ENCODE assay signal across 1 cellular context in genomic region chr21:34994646-34995631, GRCh38.
A peak's percentile ranks its signal among the peaks of the same experiment; 100 is the strongest.
TF ChIP-seq lines count a peak whose summit lies in the region.

No MANE protein-coding gene starts in this region.

TF ChIP-seq in K562, 482 proteins besides CTCF, POLR2A, EP300 and RAD21 (continued from another document and continues in another):
- no peak for TF ChIP-seq CEBPG (CRISPR knock-in tag; IDR thresholded peaks at IDR 0.05)
- TF ChIP-seq CEBPG (tag; conservative IDR thresholded peaks at IDR 0.05 in 1 of 2, IDR thresholded peaks at IDR 0.05 in 1 of 2), result 0 out of 4 replicates have a peak, but pooled peaks of 1 of the 2 experiments have one; percentile 12
- no peak for TF ChIP-seq STAT6 (CRISPR knock-in tag; IDR thresholded peaks at IDR 0.05)
- no peak for TF ChIP-seq BCL6 (CRISPR knock-in tag; IDR thresholded peaks at IDR 0.05)
- TF ChIP-seq, protein P1, sequence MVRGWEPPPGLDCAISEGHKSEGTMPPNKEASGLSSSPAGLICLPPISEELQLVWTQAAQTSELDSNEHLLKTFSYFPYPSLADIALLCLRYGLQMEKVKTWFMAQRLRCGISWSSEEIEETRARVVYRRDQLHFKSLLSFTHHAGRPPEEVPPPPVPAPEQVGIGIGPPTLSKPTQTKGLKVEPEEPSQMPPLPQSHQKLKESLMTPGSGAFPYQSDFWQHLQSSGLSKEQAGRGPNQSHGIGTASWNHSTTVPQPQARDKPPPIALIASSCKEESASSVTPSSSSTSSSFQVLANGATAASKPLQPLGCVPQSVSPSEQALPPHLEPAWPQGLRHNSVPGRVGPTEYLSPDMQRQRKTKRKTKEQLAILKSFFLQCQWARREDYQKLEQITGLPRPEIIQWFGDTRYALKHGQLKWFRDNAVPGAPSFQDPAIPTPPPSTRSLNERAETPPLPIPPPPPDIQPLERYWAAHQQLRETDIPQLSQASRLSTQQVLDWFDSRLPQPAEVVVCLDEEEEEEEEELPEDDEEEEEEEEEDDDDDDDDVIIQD (CRISPR knock-in tag; IDR thresholded peaks at IDR 0.05), result no peak
- no peak for TF ChIP-seq ARHGAP35 (IDR thresholded peaks at IDR 0.05; ENCODE audit: partially characterized antibody)
- no peak for TF ChIP-seq ZNF75A (CRISPR knock-in tag; IDR thresholded peaks at IDR 0.05)
- no peak for TF ChIP-seq U2AF2 (optimal IDR thresholded peaks at IDR 0.05; ENCODE audit: low read depth, low read length)
- no peak for TF ChIP-seq AFF1 (IDR thresholded peaks at IDR 0.05; ENCODE audit: low read depth in 1 of 2, partially characterized antibody in 2 of 2)
- TF ChIP-seq USF2 (CRISPR knock-in tag; IDR thresholded peaks at IDR 0.05), result no peak
- no peak for TF ChIP-seq ZNF589 (CRISPR knock-in tag; IDR thresholded peaks at IDR 0.05; ENCODE audit: low read depth)
- no peak for TF ChIP-seq TRIM24 (IDR thresholded peaks at IDR 0.05)
- no peak for TF ChIP-seq YY1 (IDR thresholded peaks at IDR 0.05; ENCODE audit: borderline replicate concordance in 1 of 3, control insufficient read depth in 1 of 3, extremely low read depth in 1 of 3, insufficient read depth in 3 of 3, insufficient read length in 1 of 3, insufficient replicate concordance in 2 of 3, low read depth in 1 of 3, low read length in 2 of 3)
- TF ChIP-seq, protein P2, sequence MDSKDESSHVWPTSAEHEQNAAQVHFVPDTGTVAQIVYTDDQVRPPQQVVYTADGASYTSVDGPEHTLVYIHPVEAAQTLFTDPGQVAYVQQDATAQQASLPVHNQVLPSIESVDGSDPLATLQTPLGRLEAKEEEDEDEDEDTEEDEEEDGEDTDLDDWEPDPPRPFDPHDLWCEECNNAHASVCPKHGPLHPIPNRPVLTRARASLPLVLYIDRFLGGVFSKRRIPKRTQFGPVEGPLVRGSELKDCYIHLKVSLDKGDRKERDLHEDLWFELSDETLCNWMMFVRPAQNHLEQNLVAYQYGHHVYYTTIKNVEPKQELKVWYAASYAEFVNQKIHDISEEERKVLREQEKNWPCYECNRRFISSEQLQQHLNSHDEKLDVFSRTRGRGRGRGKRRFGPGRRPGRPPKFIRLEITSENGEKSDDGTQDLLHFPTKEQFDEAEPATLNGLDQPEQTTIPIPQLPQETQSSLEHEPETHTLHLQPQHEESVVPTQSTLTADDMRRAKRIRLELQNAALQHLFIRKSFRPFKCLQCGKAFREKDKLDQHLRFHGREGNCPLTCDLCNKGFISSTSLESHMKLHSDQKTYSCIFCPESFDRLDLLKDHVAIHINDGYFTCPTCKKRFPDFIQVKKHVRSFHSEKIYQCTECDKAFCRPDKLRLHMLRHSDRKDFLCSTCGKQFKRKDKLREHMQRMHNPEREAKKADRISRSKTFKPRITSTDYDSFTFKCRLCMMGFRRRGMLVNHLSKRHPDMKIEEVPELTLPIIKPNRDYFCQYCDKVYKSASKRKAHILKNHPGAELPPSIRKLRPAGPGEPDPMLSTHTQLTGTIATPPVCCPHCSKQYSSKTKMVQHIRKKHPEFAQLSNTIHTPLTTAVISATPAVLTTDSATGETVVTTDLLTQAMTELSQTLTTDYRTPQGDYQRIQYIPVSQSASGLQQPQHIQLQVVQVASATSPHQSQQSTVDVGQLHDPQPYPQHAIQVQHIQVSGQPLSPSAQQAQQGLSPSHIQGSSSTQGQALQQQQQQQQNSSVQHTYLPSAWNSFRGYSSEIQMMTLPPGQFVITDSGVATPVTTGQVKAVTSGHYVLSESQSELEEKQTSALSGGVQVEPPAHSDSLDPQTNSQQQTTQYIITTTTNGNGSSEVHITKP (IDR thresholded peaks at IDR 0.05; ENCODE audit: partially characterized antibody), result no peak
- TF ChIP-seq PYGO2 (tag; IDR thresholded peaks at IDR 0.05), result no peak
- TF ChIP-seq PHTF2 (CRISPR knock-in tag; IDR thresholded peaks at IDR 0.05), result no peak
- TF ChIP-seq ATF1 (CRISPR knock-in tag; IDR thresholded peaks at IDR 0.05), result no peak
- no peak for TF ChIP-seq ATF1 (tag; IDR thresholded peaks at IDR 0.05)
- no peak for TF ChIP-seq ZNF696 (CRISPR knock-in tag; conservative IDR thresholded peaks at IDR 0.05)
- no peak for TF ChIP-seq JUN (IDR thresholded peaks at IDR 0.05; ENCODE audit: borderline replicate concordance, low read depth, low read length)
- no peak for TF ChIP-seq JUN (CRISPR knock-in tag; IDR thresholded peaks at IDR 0.05; ENCODE audit: borderline replicate concordance)
- no peak for TF ChIP-seq ELK3 (CRISPR knock-in tag; IDR thresholded peaks at IDR 0.05)
- TF ChIP-seq ZSCAN29 (IDR thresholded peaks at IDR 0.05), result no peak
- TF ChIP-seq FOXP4 (CRISPR knock-in tag; IDR thresholded peaks at IDR 0.05; ENCODE audit: borderline replicate concordance), result no peak
- TF ChIP-seq DPF2 (IDR thresholded peaks at IDR 0.05), result no peak
- no peak for TF ChIP-seq FOXM1 (IDR thresholded peaks at IDR 0.05; ENCODE audit: low read depth)
- TF ChIP-seq FOXM1 (CRISPR knock-in tag; IDR thresholded peaks at IDR 0.05; ENCODE audit: low read depth), result no peak
- 0 out of 2 replicates have a peak, but pooled peaks have one; percentile 7 for TF ChIP-seq ZNF561 (CRISPR knock-in tag; conservative IDR thresholded peaks at IDR 0.05)
- TF ChIP-seq NFXL1 (CRISPR knock-in tag; IDR thresholded peaks at IDR 0.05), result 0 out of 2 replicates have a peak, but pooled peaks have one; percentile 36
- peak; percentile 26; the same call in 1 of the 2 replicates for TF ChIP-seq CXXC5 (CRISPR knock-in tag; IDR thresholded peaks at IDR 0.05)
- no peak for TF ChIP-seq YBX1 (IDR thresholded peaks at IDR 0.05)
- no peak for TF ChIP-seq ZC3H4 (CRISPR knock-in tag; IDR thresholded peaks at IDR 0.05; ENCODE audit: borderline replicate concordance)
- TF ChIP-seq, protein P3, sequence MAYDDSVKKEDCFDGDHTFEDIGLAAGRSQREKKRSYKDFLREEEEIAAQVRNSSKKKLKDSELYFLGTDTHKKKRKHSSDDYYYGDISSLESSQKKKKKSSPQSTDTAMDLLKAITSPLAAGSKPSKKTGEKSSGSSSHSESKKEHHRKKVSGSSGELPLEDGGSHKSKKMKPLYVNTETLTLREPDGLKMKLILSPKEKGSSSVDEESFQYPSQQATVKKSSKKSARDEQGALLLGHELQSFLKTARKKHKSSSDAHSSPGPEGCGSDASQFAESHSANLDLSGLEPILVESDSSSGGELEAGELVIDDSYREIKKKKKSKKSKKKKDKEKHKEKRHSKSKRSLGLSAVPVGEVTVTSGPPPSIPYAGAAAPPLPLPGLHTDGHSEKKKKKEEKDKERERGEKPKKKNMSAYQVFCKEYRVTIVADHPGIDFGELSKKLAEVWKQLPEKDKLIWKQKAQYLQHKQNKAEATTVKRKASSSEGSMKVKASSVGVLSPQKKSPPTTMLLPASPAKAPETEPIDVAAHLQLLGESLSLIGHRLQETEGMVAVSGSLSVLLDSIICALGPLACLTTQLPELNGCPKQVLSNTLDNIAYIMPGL (CRISPR knock-in tag; IDR thresholded peaks at IDR 0.05), result no peak
- TF ChIP-seq CTCFL (IDR thresholded peaks at IDR 0.05; ENCODE audit: borderline replicate concordance, insufficient read depth, low read depth, low read length, poor library complexity, severe bottlenecking), result no peak
- no peak for TF ChIP-seq NFATC3 (IDR thresholded peaks at IDR 0.05)
- TF ChIP-seq PCBP1 (IDR thresholded peaks at IDR 0.05; ENCODE audit: low read depth, low read length, poor library complexity, severe bottlenecking), result no peak
- TF ChIP-seq ERF (CRISPR knock-in tag; IDR thresholded peaks at IDR 0.05), result no peak
- no peak for TF ChIP-seq RFX7 (CRISPR knock-in tag; IDR thresholded peaks at IDR 0.05)
- no peak for TF ChIP-seq THAP7 (CRISPR knock-in tag; IDR thresholded peaks at IDR 0.05)
- no peak for TF ChIP-seq PTBP1 (IDR thresholded peaks at IDR 0.05; ENCODE audit: low read depth, low read length)
